In the genomic region with DNA sequence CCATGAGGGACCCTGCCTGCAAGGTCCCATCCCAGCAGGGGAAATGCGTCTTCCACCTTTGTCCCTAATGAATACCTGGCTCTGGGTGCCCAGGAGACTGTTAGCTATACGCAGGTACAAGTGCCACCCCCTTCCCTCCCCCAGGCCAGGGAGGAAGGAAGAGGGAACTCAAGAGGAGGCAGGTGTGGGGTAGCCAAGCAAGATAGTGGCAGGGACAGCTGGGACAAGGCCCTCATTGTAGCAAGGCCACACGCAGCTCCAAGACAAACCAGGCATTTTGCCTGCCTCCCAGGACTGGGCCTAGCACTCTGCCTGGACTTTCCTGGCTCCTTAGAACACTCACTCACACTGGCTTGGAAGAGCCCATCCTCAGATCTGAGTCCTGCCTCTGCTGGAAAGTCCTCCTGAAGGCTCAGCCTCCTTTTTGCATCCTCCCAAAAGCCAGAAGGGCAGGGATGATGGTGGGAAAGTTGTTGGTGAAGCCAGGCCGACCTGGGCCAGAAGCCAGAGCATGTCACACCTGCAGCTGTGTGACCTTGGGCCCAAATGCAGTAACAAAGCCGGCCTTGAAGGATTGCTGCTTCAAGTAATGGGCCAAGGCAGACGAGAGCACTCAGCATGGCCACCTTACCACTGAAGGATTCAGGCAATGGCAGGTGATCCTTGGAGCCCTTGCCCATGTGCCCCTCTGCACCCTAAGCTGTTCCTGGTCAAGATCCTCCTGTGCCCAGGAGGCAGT, we compare ENCODE assay signal across 1 cellular context.
TF ChIP-seq lines count a peak whose summit lies in the region.

No MANE protein-coding gene starts in this region.

TF ChIP-seq in IMR-90, 13 proteins besides CTCF, POLR2A, EP300 and RAD21:
- TF ChIP-seq, protein P1, sequence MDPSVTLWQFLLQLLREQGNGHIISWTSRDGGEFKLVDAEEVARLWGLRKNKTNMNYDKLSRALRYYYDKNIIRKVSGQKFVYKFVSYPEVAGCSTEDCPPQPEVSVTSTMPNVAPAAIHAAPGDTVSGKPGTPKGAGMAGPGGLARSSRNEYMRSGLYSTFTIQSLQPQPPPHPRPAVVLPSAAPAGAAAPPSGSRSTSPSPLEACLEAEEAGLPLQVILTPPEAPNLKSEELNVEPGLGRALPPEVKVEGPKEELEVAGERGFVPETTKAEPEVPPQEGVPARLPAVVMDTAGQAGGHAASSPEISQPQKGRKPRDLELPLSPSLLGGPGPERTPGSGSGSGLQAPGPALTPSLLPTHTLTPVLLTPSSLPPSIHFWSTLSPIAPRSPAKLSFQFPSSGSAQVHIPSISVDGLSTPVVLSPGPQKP (IDR thresholded peaks at IDR 0.05; ENCODE audit: borderline replicate concordance, low read depth, low read length), result no peak
